ENCODE assay signal across 30 cellular contexts in the genomic region with DNA sequence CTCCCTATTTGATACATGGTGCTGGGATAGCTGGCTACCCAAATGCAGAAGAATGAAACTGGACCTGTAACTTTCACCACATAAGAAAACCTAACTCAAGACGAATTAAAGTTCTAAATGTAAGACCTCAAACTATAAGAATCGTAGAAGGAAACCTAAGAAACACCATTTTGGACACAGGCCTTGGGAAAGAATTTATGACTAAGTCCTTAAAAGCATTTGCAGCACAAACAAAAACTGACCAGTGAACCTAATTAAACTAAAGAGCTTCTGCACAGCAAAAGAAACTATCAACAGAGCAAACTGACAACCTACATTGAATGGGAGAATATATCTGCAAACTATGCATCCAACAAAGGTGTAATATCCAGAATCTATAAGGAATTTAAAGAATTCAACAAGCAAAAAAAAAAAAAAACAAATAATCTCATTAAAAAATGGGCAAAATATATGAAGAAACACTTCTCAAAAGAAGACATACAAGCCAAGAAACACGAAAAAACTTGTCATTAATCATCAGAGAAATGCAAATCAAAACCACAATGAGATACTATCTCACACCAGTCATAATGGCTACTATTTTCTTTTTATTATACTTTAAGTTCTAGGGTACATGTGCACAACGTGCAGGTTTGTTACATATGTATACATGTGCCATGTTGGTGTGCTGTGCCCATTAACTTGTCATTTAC. TPM values are rescaled to one million over a fixed set of nuclear protein-coding genes. Genes with fewer than 3 reads are reported as not detected.
DNase-seq lines count a peak whose midpoint lies in the region; ATAC-seq, FAIRE-seq and TF ChIP-seq lines count a peak whose summit lies in the region.
"Had no signal": no experiment of that assay in that cellular context is flagged by ENCODE, and none has a peak within 500 bp of the region (broad histone marks: within the 10 kb centered on the region; RNA-seq: fewer than 3 reads in every experiment).

No MANE protein-coding gene starts in this region.

- H3K36me3 Mint-ChIP-seq in osteocyte (ENCODE audit: unreplicated experiment), result peaks cover 16% of the 10 kb centered on the region

- H3K27ac ChIP-seq in K562 (ENCODE audit: extremely low read depth, low read depth, low read length), result no peak overlapping the region
- H3K27ac ChIP-seq: esophagus muscularis mucosa, pancreas, PC-9, VCaP had no signal

- H3K36me3 ChIP-seq in BJ (ENCODE audit: control insufficient read depth, insufficient read depth, low read length) (no peaks in the 10 kb centered on the region), K562 (ENCODE audit: control insufficient read depth, insufficient read depth, low read length) (no peaks in the 10 kb centered on the region)
- H3K36me3 ChIP-seq: esophagus muscularis mucosa, pancreas had no signal

- H3K79me2 ChIP-seq in K562 (ENCODE audit: control insufficient read depth, insufficient read depth, low read length), result peaks cover 30% of the 10 kb centered on the region

- no peak for TF ChIP-seq CTCF in BJ (IDR thresholded peaks at IDR 0.05; ENCODE audit: insufficient read depth, low read depth, low read length)
- TF ChIP-seq CTCF in K562 (IDR thresholded peaks at IDR 0.05 in 2 of 3, conservative IDR thresholded peaks at IDR 0.05 in 1 of 3; ENCODE audit: insufficient read depth in 2 of 3, low read depth in 1 of 3, low read length in 3 of 3), result no peak
- no peak for TF ChIP-seq CTCF in osteocyte (IDR thresholded peaks at IDR 0.05)
- no peak for TF ChIP-seq CTCF in lower leg skin (IDR thresholded peaks at IDR 0.05)

- POLR2A ChIA-PET in BJ (lab: Charles Lee) (no interaction called here), K562 (lab: Yijun Ruan, JAX) (interaction anchor here (0.6 kb wide), 2 partner anchors 110 to 111 kb away, joined by 3 read pairs; no protein-coding TSS in a partner anchor)

- no peaks in the 10 kb centered on the region for H3K27me3 Mint-ChIP-seq in osteocyte (ENCODE audit: unreplicated experiment)
- H3K27me3 Mint-ChIP-seq: type B pancreatic cell had no signal

- ATAC-seq in K562 (no peak), GM21390 (IDR thresholded peaks at IDR 0.05; ENCODE audit: unreplicated experiment) (no peak)
- ATAC-seq: activated naive CD8-positive, alpha-beta T cell treated with anti-CD3 and anti-CD28 coated beads, Interleukin-2, amount 50 U/mL, for 24 hours; activated T-cell treated with anti-CD3 and anti-CD28 coated beads, Interleukin-2, amount 50 U/mL, for 4 hours; left ventricle myocardium superior; pancreas had no signal

- in situ Hi-C loops in K562 (cut with MboI), result no loop called here

- TF ChIP-seq EP300 in K562 (IDR thresholded peaks at IDR 0.05; ENCODE audit: low read length), result no peak

- peaks cover 24% of the 10 kb centered on the region for H3K4me1 Mint-ChIP-seq in osteocyte (ENCODE audit: unreplicated experiment)
- H3K4me1 Mint-ChIP-seq: activated naive CD8-positive, alpha-beta T cell treated with anti-CD3 and anti-CD28 coated beads, Interleukin-2, amount 50 U/mL, for 24 hours; nephron had no signal

- no TSS peak for BruUV-seq in K562 (replicated peaks; lab: Mats Ljungman, UMichigan)

- H3K4me2 ChIP-seq in K562 (ENCODE audit: insufficient read depth, low read length), result no peak overlapping the region
- H3K4me2 ChIP-seq: smooth muscle cell had no signal

- H3K27me3 ChIP-seq in BJ (ENCODE audit: control insufficient read depth, insufficient read depth, low read length), result no peaks in the 10 kb centered on the region
- no peaks in the 10 kb centered on the region for H3K27me3 ChIP-seq in K562 (ENCODE audit: control insufficient read depth in 2 of 2, insufficient read depth in 2 of 2, low read length in 2 of 2)
- H3K27me3 ChIP-seq: esophagus muscularis mucosa, pancreas had no signal

- no peak overlapping the region for H3K9ac ChIP-seq in K562 (ENCODE audit: insufficient read depth in 1 of 2, low read depth in 2 of 2, low read length in 2 of 2)

- H3K4me3 ChIP-seq in BJ (ENCODE audit: low read depth, low read length), result no peak overlapping the region
- H3K4me3 ChIP-seq in K562, result no peak overlapping the region
- H3K4me3 ChIP-seq in lower leg skin (ENCODE audit: low read depth, poor library complexity, severe bottlenecking), result no peak overlapping the region
- H3K4me3 ChIP-seq: esophagus muscularis mucosa, pancreas, smooth muscle cell had no signal

- peaks cover 23% of the 10 kb centered on the region for H3K9me3 Mint-ChIP-seq in osteocyte (ENCODE audit: unreplicated experiment)

- TF ChIP-seq POLR2A in K562 (conservative IDR thresholded peaks at IDR 0.05) (no peak), lower leg skin (IDR thresholded peaks at IDR 0.05) (no peak)

- 12% methylated on average over 4 of the region's 4 CpGs for WGBS in K562 (ENCODE audit: insufficient coverage, low coverage, missing lambda C conversion rate)
- WGBS in lower leg skin, 2 donors, result 76 to 78% methylated on average over 4 of the region's 4 CpGs

- no peaks in the 10 kb centered on the region for H3K9me1 ChIP-seq in K562 (ENCODE audit: control insufficient read depth, insufficient read depth, low read length)

- no peak for TF ChIP-seq RAD21 in K562 (CRISPR knock-in tag; conservative IDR thresholded peaks at IDR 0.05 in 1 of 2, IDR thresholded peaks at IDR 0.05 in 1 of 2)

- H3K4me3 Mint-ChIP-seq in osteocyte (ENCODE audit: unreplicated experiment), result no peak overlapping the region
- H3K4me3 Mint-ChIP-seq: activated CD4-positive, alpha-beta T cell treated with anti-CD3 and anti-CD28 coated beads, Interleukin-2, amount 10 ng/mL, durations not matched to agents 24 days and 14 days; activated naive CD8-positive, alpha-beta T cell treated with anti-CD3 and anti-CD28 coated beads, Interleukin-2, amount 50 U/mL, for 24 hours; activated T-cell treated with anti-CD3 and anti-CD28 coated beads, Interleukin-2, amount 50 U/mL, for 4 hours; nephron; type B pancreatic cell had no signal

- DNase-seq in BJ (ENCODE audit: low read depth), result peak; percentile 12
- DNase-seq in LHCN-M2 (ENCODE audit: low read depth), result peak; percentile 44
- DNase-seq in K562 (ENCODE audit: extremely low read depth in 1 of 4, low spot score in 3 of 4), result no peak
- peak; percentile 66 for DNase-seq in iris pigment epithelial cell (ENCODE audit: low read depth)
- DNase-seq in osteocyte (ENCODE audit: extremely low spot score, unreplicated experiment), result no peak
- no peak for DNase-seq in NCI-H345 treated with DMSO at 0.1 percent for 48 hours (lab: John Stamatoyannopoulos, UW; ENCODE audit: unreplicated experiment)
- no peak for DNase-seq in lower leg skin (ENCODE audit: low spot score in 2 of 2)
- DNase-seq: activated CD4-positive, alpha-beta T cell treated with anti-CD3 and anti-CD28 coated beads, Interleukin-2, amount 10 ng/mL, durations not matched to agents 24 days and 14 days; activated naive CD8-positive, alpha-beta T cell treated with anti-CD3 and anti-CD28 coated beads, Interleukin-2, amount 50 U/mL, for 24 hours; activated T-cell treated with anti-CD3 and anti-CD28 coated beads, Interleukin-2, amount 50 U/mL, for 4 hours; C1 segment of cervical spinal cord; Caco-2; Kasumi-1; left ventricle myocardium superior; NCI-H1694; NCI-H524 treated with DMSO at 0.1 percent for 48 hours; NK-92 treated with Interleukin-12 subunit alpha and Interleukin-12 subunit beta, amount 100 ng/mL, for 24 hours; pancreas; PC-9; SHP77; stimulated activated CD4-positive, alpha-beta T cell treated with anti-CD3 and anti-CD28 coated beads, Interleukin-1b, Interleukin-23, amount 100 ng/mL, for 48 hours; T-helper 9 cell had no signal

- no peak overlapping the region for H3K27ac Mint-ChIP-seq in osteocyte (ENCODE audit: unreplicated experiment)
- H3K27ac Mint-ChIP-seq: activated CD4-positive, alpha-beta T cell treated with anti-CD3 and anti-CD28 coated beads, Interleukin-2, amount 10 ng/mL, durations not matched to agents 24 days and 14 days; activated naive CD8-positive, alpha-beta T cell treated with anti-CD3 and anti-CD28 coated beads, Interleukin-2, amount 50 U/mL, for 24 hours; nephron; type B pancreatic cell had no signal

- peaks cover under 1 to 3% of the 10 kb centered on the region in 2 experiments; a peak in 1 of 5 replicates for H3K4me1 ChIP-seq in K562 (replicated peaks in 1 of 2; ENCODE audit: control insufficient read depth in 2 of 2, insufficient read depth in 2 of 2, low read length in 2 of 2)
- H3K4me1 ChIP-seq: Caco-2, esophagus muscularis mucosa had no signal

- no peaks in the 10 kb centered on the region for H4K20me1 ChIP-seq in K562 (replicated peaks; ENCODE audit: control insufficient read depth, insufficient read depth, low read length)

- no peak for FAIRE-seq in K562 (lab: Jason Lieb, UNC)
- FAIRE-seq: bronchial epithelial cell, keratinocyte, pancreas had no signal

- no peaks in the 10 kb centered on the region for H3K9me3 ChIP-seq in K562 (replicated peaks; ENCODE audit: control insufficient read depth, insufficient read depth, low read depth, low read length)
- H3K9me3 ChIP-seq: Caco-2, pancreas had no signal

- intact Hi-C loops in K562 (cut with micrococcal nuclease), result no loop called here
- intact Hi-C loops in lower leg skin (cut with DNase I; ENCODE audit: low total_unique reads), result no loop called here

- CTCF ChIA-PET in BJ (lab: Yijun Ruan, JAX) (no interaction called here), K562 (lab: Yijun Ruan, JAX; ENCODE audit: low intra/inter-chr PET ratio) (no interaction called here)

- H2AFZ ChIP-seq in K562 (ENCODE audit: low read depth, low read length), result no peak overlapping the region

RNA-seq across cellular contexts. Expression of a gene that starts 37.0 kb away (rescaled TPM):
- polyA plus RNA-seq in BJ (2011; rRNA removed) (5.7 and 24.5 TPM in 2 replicates), K562 (2011; rRNA removed) (6.8 and 10.9 TPM in 2 replicates), K562 (2014; fragmentation: Illumina TruSeq; extraction: Trizol) (34.4 and 42.0 TPM in 2 replicates), K562 (2014; fragmentation: Nextera tagmentation; extraction: Ambion mirVana) (1 to 10 TPM; 6.7 to 7.5 TPM), K562 (2014; rRNA removed) (16.8 and 27.7 TPM in 2 replicates)
- polyA minus RNA-seq in BJ (2011; rRNA and poly(A)+ RNA removed), result 3.3 and 5.0 TPM in 2 replicates
- total RNA-seq in LHCN-M2 (2014; rRNA removed) (53.1 and 55.3 TPM in 2 replicates), K562 (2014; rRNA removed) (30.2 and 31.4 TPM in 2 replicates), K562 (2014; rRNA removed; fragmentation: Illumina TruSeq; extraction: Trizol) (41.1 and 46.3 TPM in 2 replicates), K562 (2015; rRNA removed; fragmentation: Illumina TruSeq; extraction: Trizol) (39.5 and 41.0 TPM in 2 replicates), K562 (2021) (33.6 and 37.6 TPM in 2 replicates), osteocyte (93.6 and 101 TPM in 2 replicates), lower leg skin (10 to 100 TPM in 3 of 4 donors, 1 to 10 TPM in 1; 5.7 to 19.0 (median 12.4) TPM)
- 37.2 TPM for polyA plus RNA-seq in LHCN-M2 (2012)
- total RNA-seq in K562 (2011; cell fraction: chromatin; rRNA removed; ENCODE audit: low replicate concordance), result 5.1 and 15.8 TPM in 2 replicates
- 2.6 and 3.2 TPM in 2 replicates for total RNA-seq in K562 (2011; cell fraction: nucleolus; rRNA removed)
- total RNA-seq in K562 (2011; cell fraction: nucleoplasm; rRNA removed), result 4.5 and 7.9 TPM in 2 replicates
- polyA plus RNA-seq in K562 (2011; cell fraction: cytosol; rRNA removed), result 0.24 and 2.7 TPM in 2 replicates
- 0.82 and 4.2 TPM in 2 replicates for polyA plus RNA-seq in K562 (2011; cell fraction: nucleus; rRNA removed)
- polyA plus RNA-seq in K562 (2012), result 21.3 and 25.2 TPM in 2 replicates
- 4.3 and 13.1 TPM in 2 replicates for polyA minus RNA-seq in K562 (2011; rRNA and poly(A)+ RNA removed)
- 7.0 and 7.6 TPM in 2 replicates for polyA minus RNA-seq in K562 (2011; cell fraction: cytosol; rRNA and poly(A)+ RNA removed)
- 0.54 and 6.2 TPM in 2 replicates for polyA minus RNA-seq in K562 (2011; cell fraction: nucleus; rRNA and poly(A)+ RNA removed)

Comparison
In these comparisons a context has a peak if more than half of its experiments do, and no peak if none do; other contexts are left out.
1. DNase-seq: peak in BJ (single experiment), LHCN-M2 (single experiment) and iris pigment epithelial cell (single experiment); none in K562 (0 of 4), osteocyte (single experiment), NCI-H345 treated with DMSO at 0.1 percent for 48 hours (single experiment) and lower leg skin (0 of 2).